Comparison of ENCODE assay signal across 8 cellular contexts in the genomic region with DNA sequence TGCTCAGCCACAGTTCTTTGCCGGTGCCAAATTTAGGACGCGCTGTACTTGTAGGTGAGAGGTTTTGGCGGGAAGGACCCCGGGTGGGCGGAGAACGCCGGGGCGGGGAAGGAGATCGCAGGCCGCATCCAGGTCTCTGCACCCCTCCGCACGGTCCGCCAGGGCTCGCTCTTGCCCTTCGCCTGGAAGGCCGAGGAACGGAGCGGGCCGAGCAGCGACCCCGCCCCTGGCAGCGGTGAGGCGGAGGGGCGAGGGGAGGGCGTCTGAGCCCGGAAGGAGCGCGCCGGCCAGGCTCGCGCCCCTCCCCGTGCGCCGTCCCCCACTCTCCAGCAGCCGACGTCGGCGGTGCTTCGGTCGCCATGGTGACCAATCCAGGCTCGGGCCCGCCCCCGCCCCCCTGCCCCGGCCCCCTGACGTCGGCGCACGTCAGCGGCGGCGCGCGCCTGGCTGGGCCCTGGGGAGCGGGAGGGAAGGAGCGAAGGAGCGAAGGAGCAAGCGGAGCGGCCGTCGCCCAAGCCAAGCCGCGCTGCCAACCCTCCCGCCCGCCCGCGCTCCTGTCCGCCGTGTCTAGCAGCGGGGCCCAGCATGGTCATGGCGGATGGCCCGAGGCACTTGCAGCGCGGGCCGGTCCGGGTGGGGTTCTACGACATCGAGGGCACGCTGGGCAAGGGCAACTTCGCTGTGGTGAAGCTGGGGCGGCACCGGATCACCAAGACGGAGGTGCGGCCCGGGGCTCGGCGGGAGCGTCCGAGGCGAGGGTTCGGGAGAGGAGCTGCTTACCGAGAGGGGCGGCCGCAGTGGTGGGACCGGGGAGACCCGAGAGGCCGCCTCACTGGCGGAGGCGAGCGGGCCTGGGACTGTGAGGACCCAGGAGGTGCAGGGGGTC. TPM values are rescaled to one million over a fixed set of nuclear protein-coding genes. Genes with fewer than 3 reads are reported as not detected.
DNase-seq lines count a peak whose midpoint lies in the region; FAIRE-seq and TF ChIP-seq lines count a peak whose summit lies in the region.

SIK2 (plus strand) TSS at position 471 of the 886 bp plus-strand sequence; CDS start at position 586, 115 bp downstream.

- peak within 1 kb of the TSS; percentile 89 for H3K14ac ChIP-seq in neuronal stem cell (ENCODE audit: low read length)

- H2BK5ac ChIP-seq in neuronal stem cell (ENCODE audit: low read length): peak within 1 kb of the TSS; percentile 98

- peak within 1 kb of the TSS; percentile 92 for H4K8ac ChIP-seq in neuronal stem cell (ENCODE audit: low read depth, low read length)

- peak within 1 kb of the TSS; percentile 99 for H3K18ac ChIP-seq in neuronal stem cell (ENCODE audit: low read length)

- H2BK15ac ChIP-seq in neuronal stem cell (ENCODE audit: low read length): peak within 1 kb of the TSS; percentile 85

- H4K91ac ChIP-seq in neuronal stem cell (ENCODE audit: low read depth, low read length, poor library complexity): no peak within 1 kb of the TSS

- peak within 1 kb of the TSS; percentile 97 for H3K9ac ChIP-seq in neuronal stem cell (ENCODE audit: low read depth, low read length, poor library complexity)

- peak within 1 kb of the TSS; percentile 93 for H3K23ac ChIP-seq in neuronal stem cell (ENCODE audit: low read depth, low read length, poor library complexity)

- DNase-seq in GF-D8 (lab: John Stamatoyannopoulos, UW) (peak; percentile 100), HCEC 1CT (peak; percentile 96), MG63 (peak; percentile 96), SIG-M5 treated with dmso at 0.1 percent for 504 hours (lab: John Stamatoyannopoulos, UW; ENCODE audit: unreplicated experiment) (peak; percentile 87), frontal cortex (ENCODE audit: low spot score in 2 of 2) (peak; percentile 94 to 95), neuronal stem cell (ENCODE audit: low spot score) (peak; percentile 94)
- DNase-seq in activated naive CD4-positive, alpha-beta T cell treated with Interleukin-2 at 50 U/mL for 16 hours: peak; percentile 89

- no peak within 1 kb of the TSS for H2BK12ac ChIP-seq in neuronal stem cell (ENCODE audit: low read length)

- peak within 1 kb of the TSS; percentile 64 for H3K27ac ChIP-seq in neuronal stem cell (replicated peaks; ENCODE audit: low read length)

- H3K4me1 ChIP-seq in neuronal stem cell (ENCODE audit: control insufficient read depth in 2 of 2, insufficient read depth in 1 of 2, low read depth in 1 of 2, low read length in 2 of 2): peaks cover 2 to 8% of the 10 kb centered on the region in 2 donors

- peak within 1 kb of the TSS; percentile 46 for H2AK5ac ChIP-seq in neuronal stem cell (ENCODE audit: low read depth, low read length)

- no CpG with 5 or more reads among the region's 100 CpGs for WGBS in neuronal stem cell (ENCODE audit: extremely low coverage in 2 of 2, insufficient read length in 2 of 2, insufficient replicate concordance in 1 of 2), 2 donors

- peak within 1 kb of the TSS; percentile 81 for H3K4me3 ChIP-seq in MG63
- H3K4me3 ChIP-seq in neuronal stem cell (ENCODE audit: low read length in 2 of 2): peak within 1 kb of the TSS; percentile 89 to 94

- peak within 1 kb of the TSS; percentile 91 for H2AFZ ChIP-seq in neuronal stem cell (ENCODE audit: low read length)

- H3K27me3 ChIP-seq in MG63 (no peaks in the 10 kb centered on the region), neuronal stem cell (ENCODE audit: control insufficient read depth in 3 of 3, insufficient read depth in 3 of 3, low read depth in 1 of 3, low read length in 3 of 3) (peaks cover 0 to 3% (median 0%) of the 10 kb centered on the region in 3 experiments)

- H3K9me3 ChIP-seq in MG63: no peaks in the 10 kb centered on the region
- no peaks in the 10 kb centered on the region for H3K9me3 ChIP-seq in neuronal stem cell (replicated peaks in 1 of 2; ENCODE audit: control insufficient read depth in 2 of 2, insufficient read depth in 1 of 2, low read depth in 1 of 2, low read length in 2 of 2)

- peak within 1 kb of the TSS; percentile 81 for H2BK120ac ChIP-seq in neuronal stem cell (ENCODE audit: low read depth, low read length)

- H3K4me2 ChIP-seq in neuronal stem cell (ENCODE audit: insufficient read depth, low read length, poor library complexity, severe bottlenecking): peak within 1 kb of the TSS; percentile 75

- peaks cover 2% of the 10 kb centered on the region for H3K79me1 ChIP-seq in neuronal stem cell (ENCODE audit: low read depth, low read length)

- no peaks in the 10 kb centered on the region for H3K36me3 ChIP-seq in MG63
- no peaks in the 10 kb centered on the region for H3K36me3 ChIP-seq in neuronal stem cell (replicated peaks in 1 of 2; ENCODE audit: control insufficient read depth in 2 of 2, insufficient read depth in 2 of 2, low read length in 2 of 2)

- TF ChIP-seq CTCF in subcutaneous adipose tissue (IDR thresholded peaks at IDR 0.05; ENCODE audit: low read depth): no peak

- no peak for FAIRE-seq in frontal cortex (lab: Jason Lieb, UNC)

- H3K4ac ChIP-seq in neuronal stem cell (ENCODE audit: low read length): peak within 1 kb of the TSS; percentile 84

RNA-seq across cellular contexts. Expression of gene SIK2, which starts in this region (rescaled TPM):
- 4.6 and 10.3 TPM in 2 replicates for total RNA-seq in MG63 (2014; rRNA removed; shearing (Covaris generic); ENCODE audit: low replicate concordance)
- total RNA-seq in frontal cortex (13.9 TPM), subcutaneous adipose tissue (100 to 1,000 TPM in 2 of 4 donors, 10 to 100 TPM in 2; 75.8 to 113 (median 101) TPM)
- 7.0 TPM for polyA plus RNA-seq in neuronal stem cell (2013, experiment 1 of 2)
- 7.2 TPM for polyA plus RNA-seq in neuronal stem cell (2013, experiment 2 of 2)

Comparison
In these comparisons a context has a peak if more than half of its experiments do, and no peak if none do; other contexts are left out.
1. Peak in every context shown above with its lines: DNase-seq, H3K4me3 ChIP-seq and H3K27ac ChIP-seq.